ENCODE assay signal across 15 cellular contexts in the genomic region with DNA sequence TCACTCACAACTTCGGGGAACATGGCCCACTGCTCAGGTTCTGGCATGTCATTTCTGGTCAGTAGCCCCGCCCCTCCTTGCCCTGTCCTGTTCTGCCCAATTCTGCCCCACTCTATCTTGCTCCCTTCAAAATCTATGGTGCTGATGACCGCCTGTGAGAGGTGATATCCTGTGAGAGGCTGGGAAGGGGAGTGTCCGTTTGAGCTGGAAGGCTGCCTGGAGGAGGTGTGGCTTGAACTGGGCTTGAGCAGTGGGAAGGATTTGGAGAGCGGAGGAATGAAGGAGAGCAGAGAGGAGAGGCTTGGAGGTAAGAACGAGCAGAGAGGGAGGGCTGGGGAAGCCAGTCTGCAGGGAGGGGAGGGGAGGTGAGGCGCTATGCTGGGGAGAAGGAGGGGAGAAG.
DNase-seq lines count a peak whose midpoint lies in the region; ATAC-seq and TF ChIP-seq lines count a peak whose summit lies in the region.
"Had no signal": no experiment of that assay in that cellular context is flagged by ENCODE, and none has a peak within 500 bp of the region (broad histone marks: within the 10 kb centered on the region; RNA-seq: fewer than 3 reads in every experiment).

No MANE protein-coding gene starts in this region.

- no peaks in the 10 kb centered on the region for H3K36me3 Mint-ChIP-seq in immature natural killer cell
- H3K36me3 Mint-ChIP-seq: CD4-positive, CD25-positive, alpha-beta regulatory T cell had no signal

- in situ Hi-C loops in GM13976 (cut with MboI; ENCODE audit: low sequenced_read_pairs, unreplicated experiment) = no loop called here

- peaks cover 0 to 8% of the 10 kb centered on the region in 2 donors for H3K4me1 ChIP-seq in lung (ENCODE audit: control insufficient read depth in 2 of 2, insufficient read depth in 2 of 2, low read length in 2 of 2)

- 48 to 67% methylated on average over 7 of the region's 7 CpGs for WGBS in lung, 2 donors

- H3K4me1 Mint-ChIP-seq in immature natural killer cell = peaks cover 0 to 2% of the 10 kb centered on the region in 2 donors
- H3K4me1 Mint-ChIP-seq: CD4-positive, CD25-positive, alpha-beta regulatory T cell had no signal

- H3K27me3 Mint-ChIP-seq in immature natural killer cell (ENCODE audit: low read depth in 3 of 3) = peaks cover 0 to 3% (median 0%) of the 10 kb centered on the region in 3 donors
- H3K27me3 Mint-ChIP-seq: CD4-positive, CD25-positive, alpha-beta regulatory T cell had no signal

- no peak for TF ChIP-seq CTCF in choroid plexus epithelial cell (conservative IDR thresholded peaks at IDR 0.05; ENCODE audit: low read depth, low read length)
- no peak for TF ChIP-seq CTCF in lung (IDR thresholded peaks at IDR 0.05; ENCODE audit: control extremely low read depth, extremely low read depth)
- no peak for TF ChIP-seq CTCF in GM13976 (IDR thresholded peaks at IDR 0.05; ENCODE audit: borderline replicate concordance, control extremely low read depth, extremely low read depth, insufficient read depth, missing control alignments)

- ATAC-seq in lung (ENCODE audit: insufficient read depth, low FRiP score) (peak; percentile 57), HG02610 (IDR thresholded peaks at IDR 0.05; ENCODE audit: unreplicated experiment) (no peak)

- H3K27ac Mint-ChIP-seq in immature natural killer cell = no peak overlapping the region

- H3K27ac ChIP-seq in lung (ENCODE audit: low read depth in 1 of 2, low read length in 1 of 2) = no peak overlapping the region
- H3K27ac ChIP-seq: cardiac muscle cell, esophagus muscularis mucosa had no signal

- H3K4me3 Mint-ChIP-seq in immature natural killer cell = no peak overlapping the region
- H3K4me3 Mint-ChIP-seq: CD4-positive, CD25-positive, alpha-beta regulatory T cell; nephron had no signal

- no peaks in the 10 kb centered on the region for H3K27me3 ChIP-seq in lung (ENCODE audit: control insufficient read depth, insufficient read depth)
- H3K27me3 ChIP-seq: esophagus muscularis mucosa had no signal

- H3K4me3 ChIP-seq in choroid plexus epithelial cell (ENCODE audit: low read depth, low read length) = no peak overlapping the region
- no peak overlapping the region for H3K4me3 ChIP-seq in lung
- H3K4me3 ChIP-seq: cardiac muscle cell, esophagus muscularis mucosa had no signal

- DNase-seq in AG20443 (ENCODE audit: low spot score) (peak; percentile 65), HT1080 (ENCODE audit: low read depth) (peak; percentile 37), choroid plexus epithelial cell (ENCODE audit: low read depth) (peak; percentile 27), lung (ENCODE audit: low spot score) (peak; percentile 83), GM13976 (ENCODE audit: low spot score) (no peak), DMS79 treated with DMSO at 0.1 percent for 48 hours (lab: John Stamatoyannopoulos, UW) (no peak), immature natural killer cell (no peak)
- DNase-seq: CD4-positive, CD25-positive, alpha-beta regulatory T cell; islet precursor cell; Karpas-422; NCI-H2171 treated with DMSO at 0.1 percent for 48 hours had no signal

- no peaks in the 10 kb centered on the region for H3K36me3 ChIP-seq in lung (ENCODE audit: control insufficient read depth in 2 of 2, insufficient read depth in 2 of 2, low read length in 2 of 2)
- H3K36me3 ChIP-seq: cardiac muscle cell, esophagus muscularis mucosa had no signal

- H3K9me3 ChIP-seq in lung (ENCODE audit: control insufficient read depth in 2 of 2, insufficient read depth in 1 of 2, low read length in 1 of 2) = no peaks in the 10 kb centered on the region
- H3K9me3 ChIP-seq: esophagus muscularis mucosa had no signal

- H3K9me3 Mint-ChIP-seq in immature natural killer cell = no peaks in the 10 kb centered on the region
- H3K9me3 Mint-ChIP-seq: CD4-positive, CD25-positive, alpha-beta regulatory T cell; nephron had no signal

Comparison
In these comparisons a context has a peak if more than half of its experiments do, and no peak if none do; other contexts are left out.
1. DNase-seq: peak in AG20443 (single experiment), HT1080 (single experiment), choroid plexus epithelial cell (single experiment) and lung (single experiment); none in GM13976 (single experiment), DMS79 treated with DMSO at 0.1 percent for 48 hours (single experiment) and immature natural killer cell (0 of 3).